23 cellular contexts compared by ENCODE assay signal in the genomic region with DNA sequence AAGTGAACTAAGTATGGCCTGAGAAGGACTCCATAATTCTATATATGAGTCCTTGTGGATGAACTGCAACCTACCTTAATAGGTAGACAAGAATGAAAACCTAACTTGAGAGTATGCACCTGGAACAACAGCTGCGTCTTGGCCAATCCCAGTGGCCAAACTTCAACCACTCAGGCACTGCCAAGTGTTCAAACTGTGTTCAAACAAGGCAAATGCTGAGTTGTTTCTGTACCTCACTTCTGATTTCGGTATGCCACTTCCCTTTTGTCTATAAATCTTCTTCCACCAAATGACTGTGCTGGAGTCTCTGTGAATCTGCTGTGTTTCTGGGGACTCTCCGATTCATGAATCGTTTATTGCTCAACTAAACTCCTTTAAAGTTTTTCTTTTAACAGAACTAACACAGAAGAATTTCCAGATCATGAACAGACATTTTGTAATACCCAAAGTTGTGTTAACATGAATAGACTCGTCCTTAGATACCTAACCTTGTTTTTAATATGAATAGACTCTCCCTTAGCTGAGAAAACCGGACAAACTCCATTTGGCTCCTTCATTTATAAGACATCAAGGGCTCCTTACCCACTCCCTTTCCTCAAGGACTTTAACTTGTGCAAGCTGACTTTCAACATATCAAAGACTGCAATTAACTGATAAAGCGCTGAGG. TPM values are rescaled to one million over a fixed set of nuclear protein-coding genes. Genes with fewer than 3 reads are reported as not detected.
A peak's percentile ranks its signal among the peaks of the same experiment; 100 is the strongest.
DNase-seq lines count a peak whose midpoint lies in the region; ATAC-seq and TF ChIP-seq lines count a peak whose summit lies in the region.
"Had no signal": no experiment of that assay in that cellular context is flagged by ENCODE, and none has a peak within 500 bp of the region (broad histone marks: within the 10 kb centered on the region; RNA-seq: fewer than 3 reads in every experiment).

No MANE protein-coding gene starts in this region.

- H3F3A ChIP-seq in smooth muscle cell (ENCODE audit: low read depth): no peaks in the 10 kb centered on the region

- H4K20me1 ChIP-seq in smooth muscle cell (ENCODE audit: low read depth): no peaks in the 10 kb centered on the region

- no peaks in the 10 kb centered on the region for H3K79me2 ChIP-seq in smooth muscle cell (ENCODE audit: low read depth)

- no peak for ATAC-seq in left colon
- ATAC-seq: gastroesophageal sphincter, PC-3 had no signal

- TF ChIP-seq CTCF in fibroblast of pulmonary artery (IDR thresholded peaks at IDR 0.05; ENCODE audit: low read length, missing control alignments): no peak
- TF ChIP-seq CTCF in smooth muscle cell (IDR thresholded peaks at IDR 0.05; ENCODE audit: borderline replicate concordance, insufficient read depth, poor library complexity, severe bottlenecking): no peak

- peaks cover 6% of the 10 kb centered on the region for H3K9me3 ChIP-seq in smooth muscle cell (replicated peaks; ENCODE audit: low read depth)
- H3K9me3 ChIP-seq: thyroid gland had no signal

- no peaks in the 10 kb centered on the region for H3K27me3 ChIP-seq in smooth muscle cell (ENCODE audit: low read depth)
- H3K27me3 ChIP-seq: gastroesophageal sphincter, thyroid gland had no signal

- H3K36me3 ChIP-seq in smooth muscle cell (ENCODE audit: low read depth): no peaks in the 10 kb centered on the region

- intact Hi-C loops in left colon (cut with DNase I, micrococcal nuclease): no loop called here

- H3K4me3 ChIP-seq in fibroblast of pulmonary artery (replicated peaks; ENCODE audit: low read depth, low read length): no peak overlapping the region
- no peak overlapping the region for H3K4me3 ChIP-seq in smooth muscle cell
- H3K4me3 ChIP-seq: gastroesophageal sphincter, left ventricle myocardium inferior, skin epidermis, thyroid gland had no signal

- H3K27ac ChIP-seq in smooth muscle cell (ENCODE audit: low read depth) (no peak overlapping the region), substantia nigra (ENCODE audit: low read depth, low read length, poor library complexity, severe bottlenecking) (no peak overlapping the region)
- H3K27ac ChIP-seq: gastroesophageal sphincter, left ventricle myocardium inferior, thyroid gland had no signal

- H3K4me1 ChIP-seq in smooth muscle cell (ENCODE audit: low read depth): no peaks in the 10 kb centered on the region

- 65% methylated on average over 7 of the region's 7 CpGs for WGBS in smooth muscle cell (ENCODE audit: low lambda C conversion rate)

- H3K4me2 ChIP-seq in smooth muscle cell: no peak overlapping the region

- peak; percentile 12 for DNase-seq in activated CD4-positive, alpha-beta T cell treated with anti-CD3 and anti-CD28 coated beads for 48 hours
- no peak for DNase-seq in activated CD4-positive, alpha-beta T cell treated with anti-CD3 and anti-CD28 coated beads for 4 hours
- peak; percentile 9 for DNase-seq in stimulated activated CD4-positive, alpha-beta T cell treated with anti-CD3 and anti-CD28 coated beads, Interleukin-4, amount 100 ng/mL, for 24 hours
- no peak for DNase-seq in stimulated activated CD4-positive, alpha-beta T cell treated with anti-CD3 and anti-CD28 coated beads, Interleukin-15, amount 100 ng/mL, for 24 hours
- DNase-seq in fibroblast of pulmonary artery (ENCODE audit: low read depth): peak; percentile 3
- no peak for DNase-seq in left colon
- DNase-seq in smooth muscle cell (lab: John Stamatoyannopoulos, UW; ENCODE audit: unreplicated experiment): no peak
- DNase-seq in substantia nigra (lab: John Stamatoyannopoulos, UW): no peak
- DNase-seq: CD8-positive, alpha-beta memory T cell; effector CD4-positive, alpha-beta T cell; GOT3; hippocampal formation; immature natural killer cell; left ventricle myocardium inferior; NCI-H1436; PC-3; SHP77; stimulated activated CD4-positive, alpha-beta T cell treated with anti-CD3 and anti-CD28 coated beads, Interleukin-4, amount 100 ng/mL, for 1 hour; SW 1271; T1000; thyroid gland had no signal

- H3K9ac ChIP-seq in smooth muscle cell (ENCODE audit: low read depth): no peak overlapping the region

- no peak overlapping the region for H2AFZ ChIP-seq in smooth muscle cell (ENCODE audit: low read depth)

RNA-seq across cellular contexts. Expression of a gene that starts 4.1 kb away (rescaled TPM):
- total RNA-seq in left colon: 1 to 10 TPM; 9.2 to 9.3 TPM
- 1.3 and 1.4 TPM in 2 replicates for total RNA-seq in smooth muscle cell
- polyA plus RNA-seq in smooth muscle cell: 0.09 and 1.4 TPM in 2 replicates

Comparison
In these comparisons a context has a peak if more than half of its experiments do, and no peak if none do; other contexts are left out.
1. DNase-seq: peak in activated CD4-positive, alpha-beta T cell treated with anti-CD3 and anti-CD28 coated beads for 48 hours (single experiment), stimulated activated CD4-positive, alpha-beta T cell treated with anti-CD3 and anti-CD28 coated beads, Interleukin-4, amount 100 ng/mL, for 24 hours (single experiment) and fibroblast of pulmonary artery (single experiment); none in activated CD4-positive, alpha-beta T cell treated with anti-CD3 and anti-CD28 coated beads for 4 hours (0 of 2), stimulated activated CD4-positive, alpha-beta T cell treated with anti-CD3 and anti-CD28 coated beads, Interleukin-15, amount 100 ng/mL, for 24 hours (single experiment), left colon (0 of 2), smooth muscle cell (single experiment) and substantia nigra (0 of 49).